8 cellular contexts compared by ENCODE assay signal in genomic region chr9:3526166-3526902, GRCh38. TPM values are rescaled to one million over a fixed set of nuclear protein-coding genes. Genes with fewer than 3 reads are reported as not detected.
A peak's percentile ranks its signal among the peaks of the same experiment; 100 is the strongest.
DNase-seq lines count a peak whose midpoint lies in the region; ATAC-seq and TF ChIP-seq lines count a peak whose summit lies in the region.

No MANE protein-coding gene starts in this region.

- H3K4me1 ChIP-seq in adipocyte (ENCODE audit: control insufficient read depth, insufficient read depth, low read length) (peaks cover 19% of the 10 kb centered on the region), heart left ventricle (peaks cover 0 to 45% (median 17%) of the 10 kb centered on the region in 12 donors)

- peaks cover 13% of the 10 kb centered on the region for H3K36me3 Mint-ChIP-seq in type B pancreatic cell

- H3K4me3 ChIP-seq in GM12875 (ENCODE audit: low read depth, low read length) = peak overlapping the region; percentile 74
- H3K4me3 ChIP-seq in adipocyte (ENCODE audit: low read length) = peak overlapping the region; percentile 100
- H3K4me3 ChIP-seq in heart left ventricle = peak overlapping the region; percentile 47 to 95 (median 83)

- H3K27me3 ChIP-seq in adipocyte (replicated peaks; ENCODE audit: control insufficient read depth, insufficient read depth, low read length) (no peaks in the 10 kb centered on the region), heart left ventricle (no peaks in the 10 kb centered on the region)

- peaks cover 3% of the 10 kb centered on the region for H3K36me3 ChIP-seq in adipocyte (ENCODE audit: control insufficient read depth, insufficient read depth, low read length, severe bottlenecking)
- H3K36me3 ChIP-seq in heart left ventricle = peaks cover 0 to 7% (median 0%) of the 10 kb centered on the region in 9 donors

- peak overlapping the region; percentile 100 for H3K27ac Mint-ChIP-seq in type B pancreatic cell

- no peaks in the 10 kb centered on the region for H3K9me3 ChIP-seq in adipocyte (ENCODE audit: control insufficient read depth, low read length)
- H3K9me3 ChIP-seq in heart left ventricle = no peaks in the 10 kb centered on the region

- H3K4me3 Mint-ChIP-seq in type B pancreatic cell = peak overlapping the region; percentile 99

- peak in 1 of 2 donors; percentile 90 for TF ChIP-seq POLR2A in heart left ventricle (IDR thresholded peaks at IDR 0.05)

- no peaks in the 10 kb centered on the region for H3K9me3 Mint-ChIP-seq in type B pancreatic cell

- DNase-seq in NCI-H1105 (lab: John Stamatoyannopoulos, UW) (peak; percentile 78), SW 1271 (lab: John Stamatoyannopoulos, UW) (peak; percentile 33 to 40), adipocyte (ENCODE audit: low read depth) (peak; percentile 94), heart left ventricle (peak; percentile 89 to 94 (median 92)), posterior cingulate gyrus (peak; percentile 83 to 98 (median 89)), type B pancreatic cell (ENCODE audit: extremely low spot score, unreplicated experiment) (peak; percentile 90)

- peaks cover 26% of the 10 kb centered on the region for H3K4me1 Mint-ChIP-seq in type B pancreatic cell (ENCODE audit: unreplicated experiment)

- H3K27ac ChIP-seq in heart left ventricle = peak overlapping the region; percentile 97 to 100 (median 100)

- ATAC-seq in HG02678 (IDR thresholded peaks at IDR 0.05; ENCODE audit: unreplicated experiment) (peak; percentile 63), heart left ventricle (peak; percentile 91 to 96 (median 95))

- H3K9ac ChIP-seq in adipocyte (ENCODE audit: low read length) = peak overlapping the region; percentile 100

- no peak for TF ChIP-seq CTCF in GM12875 (IDR thresholded peaks at IDR 0.05; ENCODE audit: borderline replicate concordance, insufficient read depth, low read depth, low read length)
- TF ChIP-seq CTCF in heart left ventricle (IDR thresholded peaks at IDR 0.05) = peak in 1 of 12 donors; percentile 6
- no peak for TF ChIP-seq CTCF in type B pancreatic cell (conservative IDR thresholded peaks at IDR 0.05)

- 0 to 2% (median 1%) methylated on average over 27 to 67 of the region's 67 CpGs for WGBS in heart left ventricle, 4 donors

- H3K27me3 Mint-ChIP-seq in type B pancreatic cell = peaks cover 3% of the 10 kb centered on the region

- intact Hi-C loops in heart left ventricle (cut with DNase I) (loop anchor here in 6 of 10 donors (5.0 to 10.0 kb wide), 5 partner anchors 49 to 684 kb away; partner anchors contain the start of gene PUM3 (in 1 of the 6)), posterior cingulate gyrus (cut with DNase I) (loop anchor here (5.0 to 10.0 kb wide), 3 partner anchors 282 to 1138 kb away; partner anchors contain the start of genes PLPP6, PUM3 and SPATA6L)

RNA-seq across cellular contexts. Expression of gene RFX3, which starts 0.5 kb away (rescaled TPM):
- total RNA-seq in heart left ventricle (1 to 10 TPM; 1.7 to 8.3 (median 2.9) TPM), type B pancreatic cell (ENCODE audit: low replicate concordance) (22.4 and 42.5 TPM in 2 replicates)
- under 1 TPM; 0.80 to 0.84 TPM for polyA plus RNA-seq in heart left ventricle

Comparison
In these comparisons a context has a peak if more than half of its experiments do, and no peak if none do; other contexts are left out.
1. Peak in every context shown above with its lines: DNase-seq, ATAC-seq, H3K4me3 ChIP-seq and H3K27ac ChIP-seq.
2. DNase-seq: peak in every context shown above with its lines; median percentile 94 in adipocyte; 92 in heart left ventricle; 90 in type B pancreatic cell; 89 in posterior cingulate gyrus; 78 in NCI-H1105; 36 in SW 1271.